10 cellular contexts compared by ENCODE assay signal in genomic region chr1:50425376-50426107, GRCh38. TPM values are rescaled to one million over a fixed set of nuclear protein-coding genes. Genes with fewer than 3 reads are reported as not detected.
DNase-seq lines count a peak whose midpoint lies in the region; ATAC-seq and TF ChIP-seq lines count a peak whose summit lies in the region.
"Had no signal": no experiment of that assay in that cellular context is flagged by ENCODE, and none has a peak within 500 bp of the region (broad histone marks: within the 10 kb centered on the region; RNA-seq: fewer than 3 reads in every experiment).

No MANE protein-coding gene starts in this region.

- peak overlapping the region; percentile 86 for H3K9ac ChIP-seq in SK-N-MC (ENCODE audit: insufficient read length)

- TF ChIP-seq POLR2A in suprapubic skin (IDR thresholded peaks at IDR 0.05) = no peak

- no peak for TF ChIP-seq EP300 in suprapubic skin (IDR thresholded peaks at IDR 0.05)

- ATAC-seq in foreskin keratinocyte (peak; percentile 60), HG03442 (IDR thresholded peaks at IDR 0.05; ENCODE audit: unreplicated experiment) (no peak)

- H3K36me3 ChIP-seq in SK-N-MC (ENCODE audit: insufficient read depth, low read length) (no peaks in the 10 kb centered on the region), suprapubic skin (no peaks in the 10 kb centered on the region)

- TF ChIP-seq CTCF in foreskin keratinocyte (conservative IDR thresholded peaks at IDR 0.05) = peak; percentile 31
- no peak for TF ChIP-seq CTCF in suprapubic skin (IDR thresholded peaks at IDR 0.05)

- H3K9me3 ChIP-seq in SK-N-MC (ENCODE audit: low read depth, low read length) (no peaks in the 10 kb centered on the region), suprapubic skin (no peaks in the 10 kb centered on the region)

- 8% methylated on average over 29 of the region's 34 CpGs for WGBS in suprapubic skin

- H3K4me3 ChIP-seq in SK-N-MC (peak overlapping the region; percentile 87), suprapubic skin (peak overlapping the region; percentile 42)

- H3K4me1 ChIP-seq in foreskin keratinocyte (peaks cover 12% of the 10 kb centered on the region), suprapubic skin (peaks cover 72% of the 10 kb centered on the region)

- H3K27me3 ChIP-seq in foreskin keratinocyte (peaks cover 100% of the 10 kb centered on the region), suprapubic skin (peaks cover 100% of the 10 kb centered on the region)

- DNase-seq in stimulated activated CD4-positive, alpha-beta T cell treated with anti-CD3 and anti-CD28 coated beads, Interleukin-15, amount 100 ng/mL, for 24 hours = peak; percentile 4
- no peak for DNase-seq in stimulated activated CD4-positive, alpha-beta T cell treated with anti-CD3 and anti-CD28 coated beads, Interleukin-2, amount 100 ng/mL, for 48 hours
- no peak for DNase-seq in SK-N-MC (ENCODE audit: low read depth, low spot score)
- no peak for DNase-seq in foreskin keratinocyte
- DNase-seq in suprapubic skin (ENCODE audit: low spot score in 2 of 2) = no peak
- DNase-seq in activated gamma-delta T cell (lab: John Stamatoyannopoulos, UW) = no peak
- DNase-seq in amniotic stem cell (lab: John Stamatoyannopoulos, UW) = no peak
- DNase-seq: DMS79, NCI-H1694 treated with DMSO at 0.1 percent for 48 hours had no signal

- H3K27ac ChIP-seq in SK-N-MC = no peak overlapping the region
- H3K27ac ChIP-seq in foreskin keratinocyte = no peak overlapping the region
- no peak overlapping the region for H3K27ac ChIP-seq in suprapubic skin

RNA-seq across cellular contexts. Expression of gene DMRTA2, which starts 2.3 kb away (rescaled TPM):
- total RNA-seq in foreskin keratinocyte (not detected in 2 replicates), suprapubic skin (not detected)
- not detected in 2 replicates for polyA plus RNA-seq in foreskin keratinocyte
